ENCODE assay signal across 9 cellular contexts in the genomic region with DNA sequence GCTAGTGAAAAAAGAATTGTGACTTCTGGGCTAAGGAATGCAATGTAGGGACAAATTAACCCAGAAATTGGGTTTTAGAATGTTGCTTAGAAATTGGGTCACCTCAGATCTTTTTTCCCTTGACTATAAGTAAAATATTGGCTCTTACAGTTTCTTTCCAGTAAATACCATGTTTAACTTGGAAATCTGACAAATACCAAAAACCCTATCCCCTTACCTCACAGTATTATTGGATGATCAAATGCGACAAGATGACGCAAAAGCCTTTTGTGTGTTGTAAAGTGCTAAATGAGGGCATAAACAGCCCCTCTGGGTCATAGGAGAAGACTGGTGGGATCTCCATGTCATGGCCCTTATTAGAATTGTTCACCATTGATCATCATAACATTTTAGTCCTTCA. TPM values are rescaled to one million over a fixed set of nuclear protein-coding genes. Genes with fewer than 3 reads are reported as not detected.
"Had no signal": no experiment of that assay in that cellular context is flagged by ENCODE, and none has a peak within 500 bp of the region (broad histone marks: within the 10 kb centered on the region; RNA-seq: fewer than 3 reads in every experiment).

No MANE protein-coding gene starts in this region.

- ATAC-seq: GM23338, HepG2 had no signal

- H2AFZ ChIP-seq: GM23338 had no signal

- H3K4me3 ChIP-seq: GM23338 had no signal

- H3K4me2 ChIP-seq: GM23338 had no signal

- H3K27ac ChIP-seq: HL-60 had no signal

- DNase-seq: H9, HCEC 1CT, KBM-7 had no signal

RNA-seq across cellular contexts. Expression of a gene that starts 6.1 kb away (rescaled TPM):
- total RNA-seq: GM23338, H1, H9, HT1080 had no signal
- polyA plus RNA-seq: IgD-negative memory B cell had no signal
